Comparison of ENCODE assay signal across 28 cellular contexts in genomic region chr14:37480446-37481290, GRCh38.
"Had no signal": no experiment of that assay in that cellular context is flagged by ENCODE, and none has a peak within 500 bp of the region (broad histone marks: within the 10 kb centered on the region; RNA-seq: fewer than 3 reads in every experiment).

No MANE protein-coding gene starts in this region.

- ATAC-seq: activated CD4-positive, alpha-beta T cell treated with anti-CD3 and anti-CD28 coated beads for 36 hours; activated CD8-positive, alpha-beta memory T cell treated with anti-CD3 and anti-CD28 coated beads, Interleukin-2, amount 10 ng/mL, durations not matched to agents 7 days and 5 days; activated CD8-positive, alpha-beta T cell treated with anti-CD3 and anti-CD28 coated beads, Interleukin-2, amount 10 ng/mL, durations not matched to agents 7 days and 5 days; activated T-cell treated with anti-CD3 and anti-CD28 coated beads, Interleukin-2, amount 50 U/mL, for 72 hours; effector memory CD8-positive, alpha-beta T cell; left colon; lower lobe of right lung; natural killer cell treated with Interleukin-12 subunit alpha and Interleukin-12 subunit beta and Interleukin-15 and Interleukin-18, amount 100 ng/mL, for 72 hours; right cardiac atrium had no signal

- H3K27me3 ChIP-seq: cardiac muscle cell, dorsolateral prefrontal cortex, spleen, tibial nerve had no signal

- H3K36me3 ChIP-seq: cardiac muscle cell, lower lobe of right lung, spleen, tibial nerve had no signal

- H3K27ac Mint-ChIP-seq: activated B cell treated with CpG ODN at 0.5 μM for 24 hours; activated CD4-positive, alpha-beta T cell treated with anti-CD3 and anti-CD28 coated beads for 36 hours; activated CD8-positive, alpha-beta memory T cell treated with anti-CD3 and anti-CD28 coated beads, Interleukin-2, amount 10 ng/mL, durations not matched to agents 7 days and 5 days; activated CD8-positive, alpha-beta T cell treated with anti-CD3 and anti-CD28 coated beads, Interleukin-2, amount 10 ng/mL, durations not matched to agents 7 days and 5 days; activated naive CD8-positive, alpha-beta T cell; activated T-cell treated with anti-CD3 and anti-CD28 coated beads, Interleukin-2, amount 50 U/mL, for 72 hours; effector memory CD8-positive, alpha-beta T cell; immature natural killer cell; natural killer cell treated with Interleukin-12 subunit alpha and Interleukin-12 subunit beta and Interleukin-15 and Interleukin-18, amount 100 ng/mL, for 72 hours had no signal

- H3K27me3 Mint-ChIP-seq: activated B cell treated with CpG ODN at 0.5 μM for 24 hours; activated CD4-positive, alpha-beta T cell treated with anti-CD3 and anti-CD28 coated beads for 36 hours; activated CD8-positive, alpha-beta memory T cell treated with anti-CD3 and anti-CD28 coated beads, Interleukin-2, amount 10 ng/mL, durations not matched to agents 7 days and 5 days; activated naive CD8-positive, alpha-beta T cell; effector memory CD8-positive, alpha-beta T cell; natural killer cell treated with Interleukin-12 subunit alpha and Interleukin-12 subunit beta and Interleukin-15 and Interleukin-18, amount 100 ng/mL, for 72 hours had no signal

- H3K4me1 ChIP-seq: lower lobe of right lung, spleen, tibial nerve had no signal

- H3K9me3 ChIP-seq: lower lobe of right lung had no signal

- H3K4me3 Mint-ChIP-seq: activated B cell treated with CpG ODN at 0.5 μM for 24 hours; activated CD4-positive, alpha-beta T cell treated with anti-CD3 and anti-CD28 coated beads for 36 hours; activated CD8-positive, alpha-beta memory T cell treated with anti-CD3 and anti-CD28 coated beads, Interleukin-2, amount 10 ng/mL, durations not matched to agents 7 days and 5 days; activated CD8-positive, alpha-beta T cell treated with anti-CD3 and anti-CD28 coated beads, Interleukin-2, amount 10 ng/mL, durations not matched to agents 7 days and 5 days; activated naive CD8-positive, alpha-beta T cell; activated T-cell treated with anti-CD3 and anti-CD28 coated beads, Interleukin-2, amount 50 U/mL, for 72 hours; effector memory CD8-positive, alpha-beta T cell; immature natural killer cell; natural killer cell treated with Interleukin-12 subunit alpha and Interleukin-12 subunit beta and Interleukin-15 and Interleukin-18, amount 100 ng/mL, for 72 hours had no signal

- H3K4me3 ChIP-seq: cardiac muscle cell, coronary artery, dorsolateral prefrontal cortex, lower lobe of right lung, spleen, tibial nerve had no signal

- DNase-seq: activated B cell treated with CpG ODN at 0.5 μM for 24 hours; activated CD4-positive, alpha-beta T cell treated with anti-CD3 and anti-CD28 coated beads for 36 hours; activated CD8-positive, alpha-beta memory T cell treated with anti-CD3 and anti-CD28 coated beads, Interleukin-2, amount 10 ng/mL, durations not matched to agents 7 days and 5 days; activated CD8-positive, alpha-beta T cell treated with anti-CD3 and anti-CD28 coated beads, Interleukin-2, amount 10 ng/mL, durations not matched to agents 7 days and 5 days; activated effector memory CD4-positive, alpha-beta T cell treated with Interleukin-2 at 50 U/mL for 16 hours; activated naive CD4-positive, alpha-beta T cell treated with Interleukin-2 at 50 U/mL for 16 hours; activated T-cell treated with anti-CD3 and anti-CD28 coated beads, Interleukin-2, amount 50 U/mL, for 72 hours; anterior cingulate cortex; cerebellar nuclear complex; dorsolateral prefrontal cortex; effector memory CD8-positive, alpha-beta T cell; head of caudate nucleus; hippocampal formation; immature natural killer cell; kidney; left colon; lower lobe of right lung; mesendoderm; right cardiac atrium; spleen; stimulated activated CD4-positive, alpha-beta T cell treated with anti-CD3 and anti-CD28 coated beads, Interleukin-2, amount 100 ng/mL, for 48 hours; stimulated activated naive CD4-positive, alpha-beta T cell treated with Interleukin-2 at 50 U/mL for 16 hours; T-helper 2 cell had no signal

- H3K27ac ChIP-seq: cardiac muscle cell, coronary artery, dorsolateral prefrontal cortex, lower lobe of right lung, spleen, tibial nerve had no signal

- H3K4me1 Mint-ChIP-seq: activated B cell treated with CpG ODN at 0.5 μM for 24 hours; activated CD4-positive, alpha-beta T cell treated with anti-CD3 and anti-CD28 coated beads for 36 hours; activated CD8-positive, alpha-beta memory T cell treated with anti-CD3 and anti-CD28 coated beads, Interleukin-2, amount 10 ng/mL, durations not matched to agents 7 days and 5 days; immature natural killer cell had no signal

- H3K36me3 Mint-ChIP-seq: activated CD8-positive, alpha-beta memory T cell treated with anti-CD3 and anti-CD28 coated beads, Interleukin-2, amount 10 ng/mL, durations not matched to agents 7 days and 5 days; activated naive CD8-positive, alpha-beta T cell had no signal
